9 cellular contexts compared by ENCODE assay signal in genomic region chr1:196412326-196412725, GRCh38.
"Had no signal": no experiment of that assay in that cellular context is flagged by ENCODE, and none has a peak within 500 bp of the region (broad histone marks: within the 10 kb centered on the region; RNA-seq: fewer than 3 reads in every experiment).

No MANE protein-coding gene starts in this region.

- FAIRE-seq: HepG2 had no signal

- DNase-seq: GM23248, GOT3, H7, HFFc6, KBM-7 had no signal

- H3K4me3 ChIP-seq: GM23248, HAP-1 had no signal

- H3K27ac ChIP-seq: GM23248, HL-60 had no signal

- H3K4me1 ChIP-seq: HAP-1 had no signal

- H3K36me3 ChIP-seq: HAP-1 had no signal

- ATAC-seq: HCT116, HepG2 had no signal

- H3K9me3 ChIP-seq: HAP-1 had no signal
